In genomic region chr3:20185733-20186599, GRCh38 we compare ENCODE assay signal across 8 cellular contexts. TPM values are rescaled to one million over a fixed set of nuclear protein-coding genes. Genes with fewer than 3 reads are reported as not detected.
A peak's percentile ranks its signal among the peaks of the same experiment; 100 is the strongest.
DNase-seq lines count a peak whose midpoint lies in the region; ATAC-seq and TF ChIP-seq lines count a peak whose summit lies in the region.

Gene SGO1, minus strand, starts transcription at chr3:20186206. Its CDS starts 2,179 bp downstream, at chr3:20184027.

- CTCF ChIA-PET in Panc1 (lab: Charles Lee), result no interaction called here

- TF ChIP-seq POLR2A in esophagus squamous epithelium (IDR thresholded peaks at IDR 0.05), result peak in 3 of 4 donors; percentile 61 to 82 (median 74)

- no peak within 1 kb of the TSS for H3K4me3 Mint-ChIP-seq in activated T-cell treated with anti-CD3 and anti-CD28 coated beads, Interleukin-2, amount 50 U/mL, for 4 hours

- H3K9ac ChIP-seq in KMS-11, result peak within 1 kb of the TSS; percentile 82

- no peaks in the 10 kb centered on the region for H3K27me3 ChIP-seq in KMS-11 (ENCODE audit: insufficient read depth, low read depth)
- no peaks in the 10 kb centered on the region for H3K27me3 ChIP-seq in Panc1 (ENCODE audit: control insufficient read depth, insufficient read depth, low read length)
- no peaks in the 10 kb centered on the region for H3K27me3 ChIP-seq in esophagus squamous epithelium
- no peaks in the 10 kb centered on the region for H3K27me3 ChIP-seq in muscle layer of duodenum (ENCODE audit: low read depth, low read length)

- H3K9me3 Mint-ChIP-seq in activated T-cell treated with anti-CD3 and anti-CD28 coated beads, Interleukin-2, amount 50 U/mL, for 4 hours, result no peaks in the 10 kb centered on the region

- ATAC-seq in GM21737 (IDR thresholded peaks at IDR 0.05; ENCODE audit: unreplicated experiment) (peak; percentile 94), Panc1 (peak; percentile 100)
- peak; percentile 94 to 96 for ATAC-seq in activated T-cell treated with anti-CD3 and anti-CD28 coated beads, Interleukin-2, amount 50 U/mL, for 4 hours

- DNase-seq in DMS79 (lab: John Stamatoyannopoulos, UW), result peak; percentile 81
- DNase-seq in Panc1 (ENCODE audit: low read depth, low spot score), result peak; percentile 70
- peak; percentile 100 for DNase-seq in activated T-cell treated with anti-CD3 and anti-CD28 coated beads, Interleukin-2, amount 50 U/mL, for 4 hours
- peak; percentile 98 for DNase-seq in esophagus squamous epithelium (lab: John Stamatoyannopoulos, UW)
- peak; percentile 100 for DNase-seq in stimulated activated CD8-positive, alpha-beta memory T cell treated with anti-CD3 and anti-CD28 coated beads, Interleukin-7, amount 100 ng/mL, for 4 hours (ENCODE audit: low read depth in 2 of 2)

- no peaks in the 10 kb centered on the region for H3K9me3 ChIP-seq in Panc1 (ENCODE audit: control insufficient read depth, insufficient read depth, low read depth, low read length)
- H3K9me3 ChIP-seq in esophagus squamous epithelium, result no peaks in the 10 kb centered on the region
- H3K9me3 ChIP-seq in muscle layer of duodenum (ENCODE audit: control insufficient read depth in 1 of 2, low read length in 2 of 2), result no peaks in the 10 kb centered on the region

- H3K4me1 Mint-ChIP-seq in activated T-cell treated with anti-CD3 and anti-CD28 coated beads, Interleukin-2, amount 50 U/mL, for 4 hours (ENCODE audit: low read depth), result no peaks in the 10 kb centered on the region

- in situ Hi-C loops in Panc1 (cut with HindIII; ENCODE audit: low pct_unique_long_range_greater_than_20kb, low sequenced_read_pairs), result no loop called here

- 0 to 1% methylated on average over 42 to 43 of the region's 64 CpGs for WGBS in esophagus squamous epithelium, 2 donors

- H3K4me1 ChIP-seq in KMS-11 (ENCODE audit: low read depth, poor library complexity, severe bottlenecking), result peaks cover 17% of the 10 kb centered on the region
- H3K4me1 ChIP-seq in Panc1 (ENCODE audit: control insufficient read depth, insufficient read depth, low read length), result peaks cover 3% of the 10 kb centered on the region; the same call in 1 of the 2 replicates
- peaks cover 0 to 32% (median 8%) of the 10 kb centered on the region in 3 donors for H3K4me1 ChIP-seq in esophagus squamous epithelium
- H3K4me1 ChIP-seq in muscle layer of duodenum (ENCODE audit: control insufficient read depth in 1 of 2, insufficient read depth in 2 of 2, low read length in 2 of 2), result peaks cover 0 to 16% of the 10 kb centered on the region in 2 donors

- H3K27me3 Mint-ChIP-seq in activated T-cell treated with anti-CD3 and anti-CD28 coated beads, Interleukin-2, amount 50 U/mL, for 4 hours (ENCODE audit: low read depth), result no peaks in the 10 kb centered on the region

- H3K79me2 ChIP-seq in KMS-11 (ENCODE audit: insufficient read depth, low read depth), result peaks cover 25% of the 10 kb centered on the region

- POLR2A ChIA-PET in Panc1 (lab: Charles Lee), result no interaction called here

- TSS peak; percentile 92 for BruUV-seq in Panc1 (replicated peaks; lab: Mats Ljungman, UMichigan)

- no peaks in the 10 kb centered on the region for H4K20me1 ChIP-seq in KMS-11 (ENCODE audit: insufficient read depth)

- H3K36me3 ChIP-seq in KMS-11 (ENCODE audit: insufficient read depth) (no peaks in the 10 kb centered on the region), Panc1 (ENCODE audit: control insufficient read depth, insufficient read depth, low read length) (peaks cover 5% of the 10 kb centered on the region), esophagus squamous epithelium (no peaks in the 10 kb centered on the region), muscle layer of duodenum (ENCODE audit: control insufficient read depth in 1 of 2, insufficient read depth in 2 of 2, low read length in 2 of 2) (no peaks in the 10 kb centered on the region)

- H3K4me3 ChIP-seq in KMS-11 (IDR thresholded peaks at IDR 0.05; ENCODE audit: insufficient read depth, low read depth, low read length), result peak within 1 kb of the TSS; percentile 31
- H3K4me3 ChIP-seq in Panc1 (ENCODE audit: low read depth in 2 of 2, low read length in 2 of 2), result peak within 1 kb of the TSS; percentile 94 to 98
- H3K4me3 ChIP-seq in esophagus squamous epithelium, result peak within 1 kb of the TSS; percentile 56 to 74 (median 72)
- peak within 1 kb of the TSS; percentile 98 for H3K4me3 ChIP-seq in muscle layer of duodenum (ENCODE audit: low read depth in 1 of 2, low read length in 2 of 2)

- H3K4me2 ChIP-seq in KMS-11, result peak within 1 kb of the TSS; percentile 91

- H3K27ac ChIP-seq in KMS-11, result peak within 1 kb of the TSS; percentile 80
- H3K27ac ChIP-seq in Panc1 (ENCODE audit: low read length), result peak within 1 kb of the TSS; percentile 94
- H3K27ac ChIP-seq in esophagus squamous epithelium, result peak within 1 kb of the TSS; percentile 87 to 96 (median 92)
- peak within 1 kb of the TSS; percentile 99 for H3K27ac ChIP-seq in muscle layer of duodenum (ENCODE audit: low read length)

- H3K36me3 Mint-ChIP-seq in activated T-cell treated with anti-CD3 and anti-CD28 coated beads, Interleukin-2, amount 50 U/mL, for 4 hours (ENCODE audit: insufficient read depth), result no peaks in the 10 kb centered on the region

- peak within 1 kb of the TSS; percentile 71 for H2AFZ ChIP-seq in KMS-11 (ENCODE audit: low read depth)

- no peak for TF ChIP-seq CTCF in KMS-11 (conservative IDR thresholded peaks at IDR 0.05; ENCODE audit: low read depth, low read length)
- no peak for TF ChIP-seq CTCF in Panc1 (IDR thresholded peaks at IDR 0.05)
- peak in 2 of 6 experiments; percentile 9 for TF ChIP-seq CTCF in esophagus squamous epithelium (IDR thresholded peaks at IDR 0.05)

- intact Hi-C loops in Panc1 (cut with micrococcal nuclease; ENCODE audit: unreplicated experiment), result no loop called here
- intact Hi-C loops in esophagus squamous epithelium (cut with DNase I), result loop anchor here (10.0 kb wide), 2 partner anchors 141 to 291 kb away; partner anchors contain the start of gene KAT2B

RNA-seq across cellular contexts. Expression of gene SGO1, which starts in this region (rescaled TPM):
- total RNA-seq in Panc1 (2021; ENCODE audit: unreplicated experiment) (14.8 TPM), esophagus squamous epithelium (1 to 10 TPM; 1.3 to 9.8 (median 5.7) TPM)
- polyA plus RNA-seq in Panc1 (2012; ENCODE audit: insufficient read length), result 4.3 TPM
- 1 to 10 TPM; 6.5 to 9.2 (median 7.7) TPM for total RNA-seq in activated T-cell treated with anti-CD3 and anti-CD28 coated beads, Interleukin-2, amount 50 U/mL, for 4 hours

Comparison
In these comparisons a context has a peak if more than half of its experiments do, and no peak if none do; other contexts are left out.
1. Peak in every context shown above with its lines: DNase-seq, ATAC-seq, H3K4me3 ChIP-seq and H3K27ac ChIP-seq.
2. H3K4me3 ChIP-seq: peak in every context shown above with its lines; median percentile 98 in muscle layer of duodenum; 96 in Panc1; 72 in esophagus squamous epithelium; 31 in KMS-11.